Comparison of ENCODE assay signal across 2 cellular contexts in genomic region chr1:52028839-52029238, GRCh38. TPM values are rescaled to one million over a fixed set of nuclear protein-coding genes. Genes with fewer than 3 reads are reported as not detected.
"Had no signal": no experiment of that assay in that cellular context is flagged by ENCODE, and none has a peak within 500 bp of the region (broad histone marks: within the 10 kb centered on the region; RNA-seq: fewer than 3 reads in every experiment).

No MANE protein-coding gene starts in this region.

RNA-seq across cellular contexts. Expression of gene RAB3B, which starts 38.3 kb away (rescaled TPM):
- total RNA-seq: Right ventricle myocardium superior had no signal
- polyA plus RNA-seq: IgD-negative memory B cell had no signal
